In genomic region chr16:32646177-32646576, GRCh38 we compare ENCODE assay signal across 14 cellular contexts. TPM values are rescaled to one million over a fixed set of nuclear protein-coding genes. Genes with fewer than 3 reads are reported as not detected.
"Had no signal": no experiment of that assay in that cellular context is flagged by ENCODE, and none has a peak within 500 bp of the region (broad histone marks: within the 10 kb centered on the region; RNA-seq: fewer than 3 reads in every experiment).

No MANE protein-coding gene starts in this region.

RNA-seq across cellular contexts. Expression of gene TP53TG3, which starts 29.8 kb away (rescaled TPM):
- total RNA-seq: activated B cell treated with CpG ODN at 0.5 μM for 24 hours; activated CD8-positive, alpha-beta memory T cell treated with anti-CD3 and anti-CD28 coated beads for 36 hours; activated CD8-positive, alpha-beta memory T cell treated with anti-CD3 and anti-CD28 coated beads, Interleukin-2, amount 10 ng/mL, durations not matched to agents 7 days and 5 days; activated CD8-positive, alpha-beta T cell treated with anti-CD3 and anti-CD28 coated beads for 36 hours; activated naive CD4-positive, alpha-beta T cell treated with anti-CD3 and anti-CD28 coated beads, Interleukin-2, amount 50 U/mL, for 72 hours; aorta; body of pancreas; endodermal cell; esophagus muscularis mucosa; foreskin keratinocyte; gastroesophageal sphincter; glomerular endothelial cell; T-helper 17 cell had no signal
- polyA plus RNA-seq: adrenal gland, foreskin keratinocyte had no signal
